21 cellular contexts compared by ENCODE assay signal in genomic region chr7:136412952-136413351, GRCh38.
A peak's percentile ranks its signal among the peaks of the same experiment; 100 is the strongest.
DNase-seq lines count a peak whose midpoint lies in the region; ATAC-seq, FAIRE-seq and TF ChIP-seq lines count a peak whose summit lies in the region.
"Had no signal": no experiment of that assay in that cellular context is flagged by ENCODE, and none has a peak within 500 bp of the region (broad histone marks: within the 10 kb centered on the region; RNA-seq: fewer than 3 reads in every experiment).

No MANE protein-coding gene starts in this region.

- H3K4me1 ChIP-seq in lower lobe of right lung, result no peaks in the 10 kb centered on the region
- H3K4me1 ChIP-seq: A549; BLaER1 treated with 17β-estradiol and CSF1 and Interleukin-3, amounts not matched to agents 10 nM and 100 nM; Caco-2 had no signal

- H3K36me3 ChIP-seq in bronchial epithelial cell (ENCODE audit: control insufficient read depth, insufficient read depth, low read length) (no peaks in the 10 kb centered on the region), lower lobe of right lung (no peaks in the 10 kb centered on the region), WERI-Rb-1 (no peaks in the 10 kb centered on the region)
- H3K36me3 ChIP-seq: BLaER1 treated with 17β-estradiol and CSF1 and Interleukin-3, amounts not matched to agents 10 nM and 100 nM had no signal

- no peak overlapping the region for H3K4me3 ChIP-seq in bronchial epithelial cell (ENCODE audit: low read depth, low read length)
- no peak overlapping the region for H3K4me3 ChIP-seq in lower lobe of right lung
- H3K4me3 ChIP-seq in WERI-Rb-1 (ENCODE audit: low read depth, low read length), result no peak overlapping the region
- H3K4me3 ChIP-seq: A549; BLaER1 treated with 17β-estradiol and CSF1 and Interleukin-3, amounts not matched to agents 10 nM and 100 nM had no signal

- TF ChIP-seq CTCF in bronchial epithelial cell (IDR thresholded peaks at IDR 0.05; ENCODE audit: insufficient read depth, low read length, severe bottlenecking) (no peak), lower lobe of right lung (IDR thresholded peaks at IDR 0.05) (no peak), WERI-Rb-1 (IDR thresholded peaks at IDR 0.05; ENCODE audit: low read depth, low read length) (no peak)

- H3K9me3 ChIP-seq in lower lobe of right lung (no peaks in the 10 kb centered on the region), WERI-Rb-1 (ENCODE audit: severe bottlenecking) (no peaks in the 10 kb centered on the region)
- H3K9me3 ChIP-seq: A549; BLaER1 treated with 17β-estradiol and CSF1 and Interleukin-3, amounts not matched to agents 10 nM and 100 nM; Caco-2 had no signal

- FAIRE-seq in bronchial epithelial cell (lab: Jason Lieb, UNC), result peak; percentile 55
- FAIRE-seq: A549, D721Med, G401.6, GM12891, GM19239 had no signal

- DNase-seq in HT1080 (ENCODE audit: low read depth) (peak; percentile 1), RPMI8226 (peak; percentile 1), bronchial epithelial cell (ENCODE audit: low read depth) (no peak), lower lobe of right lung (no peak), WERI-Rb-1 (no peak)
- DNase-seq: AML-193; Caco-2; Calu3; CD4-positive, alpha-beta T cell; CD8-positive, alpha-beta T cell; DMS79 treated with DMSO at 0.1 percent for 48 hours; GF-D8 had no signal

- H3K27me3 ChIP-seq in bronchial epithelial cell (ENCODE audit: control insufficient read depth, insufficient read depth, low read length) (no peaks in the 10 kb centered on the region), lower lobe of right lung (ENCODE audit: low read depth) (no peaks in the 10 kb centered on the region), WERI-Rb-1 (ENCODE audit: insufficient read depth, low read depth, severe bottlenecking) (no peaks in the 10 kb centered on the region)
- H3K27me3 ChIP-seq: BLaER1 treated with 17β-estradiol and CSF1 and Interleukin-3, amounts not matched to agents 10 nM and 100 nM had no signal

- H3K27ac ChIP-seq in lower lobe of right lung (no peak overlapping the region), WERI-Rb-1 (no peak overlapping the region)
- H3K27ac ChIP-seq: 22Rv1; A549; BLaER1 treated with 17β-estradiol and CSF1 and Interleukin-3, amounts not matched to agents 10 nM and 100 nM; C4-2B had no signal

- ATAC-seq in GM21576 (IDR thresholded peaks at IDR 0.05; ENCODE audit: unreplicated experiment) (no peak), lower lobe of right lung (no peak)
- ATAC-seq: A549; CD8-positive, alpha-beta T cell had no signal

- intact Hi-C loops in lower lobe of right lung (cut with DNase I), result no loop called here

Comparison
In these comparisons a context has a peak if more than half of its experiments do, and no peak if none do; other contexts are left out.
1. DNase-seq: peak in HT1080 (single experiment) and RPMI8226 (single experiment); none in bronchial epithelial cell (single experiment), lower lobe of right lung (single experiment) and WERI-Rb-1 (single experiment).